ENCODE assay signal across 18 cellular contexts in the genomic region with DNA sequence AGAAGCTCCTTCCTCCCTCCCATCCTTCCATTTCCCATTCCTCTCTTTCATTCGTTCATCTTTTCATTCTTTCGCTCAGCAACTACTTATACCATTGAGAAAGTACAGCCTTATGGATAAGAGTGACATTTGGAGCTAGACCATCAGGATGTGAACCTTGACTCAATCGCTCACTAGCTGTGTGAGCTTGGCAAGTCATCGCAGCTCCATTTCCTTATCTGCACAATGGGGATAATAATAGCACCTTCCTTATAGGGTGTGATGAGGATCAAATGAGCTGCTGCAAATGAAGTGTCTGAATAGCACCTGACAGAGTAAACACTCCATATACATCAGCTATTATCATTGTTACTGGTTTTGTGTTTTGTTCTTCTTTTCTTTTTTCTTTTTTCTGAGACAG. TPM values are rescaled to one million over a fixed set of nuclear protein-coding genes. Genes with fewer than 3 reads are reported as not detected.
DNase-seq lines count a peak whose midpoint lies in the region; ATAC-seq, FAIRE-seq and TF ChIP-seq lines count a peak whose summit lies in the region.
"Had no signal": no experiment of that assay in that cellular context is flagged by ENCODE, and none has a peak within 500 bp of the region (broad histone marks: within the 10 kb centered on the region; RNA-seq: fewer than 3 reads in every experiment).

No MANE protein-coding gene starts in this region.

- CTCF ChIA-PET in CD4-positive, alpha-beta T cell (lab: Charles Lee): no interaction called here

- no peaks in the 10 kb centered on the region for H3K27me3 ChIP-seq in Peyer's patch
- no peaks in the 10 kb centered on the region for H3K27me3 ChIP-seq in heart left ventricle
- no peaks in the 10 kb centered on the region for H3K27me3 ChIP-seq in gastrocnemius medialis
- no peaks in the 10 kb centered on the region for H3K27me3 ChIP-seq in CD4-positive, alpha-beta T cell (ENCODE audit: control insufficient read depth, insufficient read depth, low read length)

- POLR2A ChIA-PET in CD4-positive, alpha-beta T cell (lab: Charles Lee): no interaction called here

- H3K27ac ChIP-seq in Peyer's patch (peak overlapping the region in 3 of 4 donors; percentile 32 to 90 (median 74)), heart left ventricle (peak overlapping the region; percentile 82 to 100 (median 94)), gastrocnemius medialis (peak overlapping the region; percentile 94 to 98 (median 97))
- no peak overlapping the region for H3K27ac ChIP-seq in CD4-positive, alpha-beta T cell (ENCODE audit: low read depth, low read length)

- in situ Hi-C loops in gastrocnemius medialis (cut with MboI; ENCODE audit: low sequenced_read_pairs in 4 of 4): no loop called here

- peak; percentile 44 to 68 (median 60) for ATAC-seq in heart left ventricle
- peak in 1 of 2 donors; percentile 25 for ATAC-seq in gastrocnemius medialis
- no peak for ATAC-seq in CD4-positive, alpha-beta T cell (ENCODE audit: poor library complexity)
- ATAC-seq: stimulated activated naive B cell treated with anti-CD40 and anti-IgM and Interleukin-4, amounts not matched to agents 10 μg/mL and 1 μg/mL and 100 μg/mL, for 72 hours; T-helper 17 cell had no signal

- H3K4me1 ChIP-seq in Peyer's patch (peaks cover 0 to 76% (median 28%) of the 10 kb centered on the region in 4 donors), heart left ventricle (peaks cover 31 to 98% (median 83%) of the 10 kb centered on the region in 12 donors), gastrocnemius medialis (peaks cover 89 to 92% of the 10 kb centered on the region in 2 donors)

- no peak overlapping the region for H3K27ac Mint-ChIP-seq in HFFc6
- H3K27ac Mint-ChIP-seq in CD4-positive, alpha-beta T cell: no peak overlapping the region
- H3K27ac Mint-ChIP-seq: activated B cell treated with CpG ODN at 0.5 μM for 24 hours; dendritic cell treated with granulocyte-macrophage colony-stimulating factor and Interleukin-4, amounts not matched to agents 40 ng/mL and 50 ng/mL, for 4 days; stimulated activated naive B cell treated with anti-CD40 and anti-IgM and Interleukin-4, amounts not matched to agents 10 μg/mL and 1 μg/mL and 100 μg/mL, for 72 hours; T-helper 17 cell had no signal

- no peak overlapping the region for H3K4me3 Mint-ChIP-seq in HFFc6
- H3K4me3 Mint-ChIP-seq in CD4-positive, alpha-beta T cell: no peak overlapping the region
- H3K4me3 Mint-ChIP-seq: activated B cell treated with CpG ODN at 0.5 μM for 24 hours; dendritic cell treated with granulocyte-macrophage colony-stimulating factor and Interleukin-4, amounts not matched to agents 40 ng/mL and 50 ng/mL, for 4 days; stimulated activated naive B cell treated with anti-CD40 and anti-IgM and Interleukin-4, amounts not matched to agents 10 μg/mL and 1 μg/mL and 100 μg/mL, for 72 hours; T-helper 17 cell had no signal

- 19 to 35% (median 28%) methylated on average over 4 of the region's 4 CpGs for WGBS in heart left ventricle, 4 donors

- intact Hi-C loops in heart left ventricle (cut with DNase I) (loop anchor here in 2 of 10 donors (5.0 kb wide), 1 partner anchor 35 kb away; no protein-coding TSS in a partner anchor), gastrocnemius medialis (cut with DNase I; ENCODE audit: low total_unique reads) (loop anchor here (5.0 kb wide), 1 partner anchor 45 kb away; no protein-coding TSS in a partner anchor)
- intact Hi-C loops in CD4-positive, alpha-beta T cell (cut with DNase I, micrococcal nuclease): no loop called here

- no peak for FAIRE-seq in urothelium cell line (lab: Jason Lieb, UNC)

- DNase-seq in NCI-H1436 (lab: John Stamatoyannopoulos, UW): peak; percentile 39
- DNase-seq in Peyer's patch: peak in 1 of 3 donors; percentile 75
- DNase-seq in heart left ventricle: peak in 3 of 5 donors; percentile 68 to 71 (median 70)
- no peak for DNase-seq in gastrocnemius medialis
- no peak for DNase-seq in HFFc6
- DNase-seq in urothelium cell line (ENCODE audit: low spot score): no peak
- DNase-seq in stimulated activated CD4-positive, alpha-beta T cell treated with anti-CD3 and anti-CD28 coated beads, Interleukin-2, amount 100 ng/mL, for 48 hours: no peak
- DNase-seq in CD4-positive, alpha-beta T cell: no peak
- DNase-seq: activated B cell treated with CpG ODN at 0.5 μM for 24 hours; activated effector memory CD4-positive, alpha-beta T cell treated with Interleukin-2 at 50 U/mL for 16 hours; hippocampal formation; KBM-7; kidney glomerular epithelial cell; SHP77; stimulated activated naive B cell treated with anti-CD40 and anti-IgM and Interleukin-4, amounts not matched to agents 10 μg/mL and 1 μg/mL and 100 μg/mL, for 72 hours; T-helper 17 cell had no signal

- H3K36me3 ChIP-seq in Peyer's patch (no peaks in the 10 kb centered on the region), heart left ventricle (no peaks in the 10 kb centered on the region), gastrocnemius medialis (no peaks in the 10 kb centered on the region)

- H3K4me3 ChIP-seq in Peyer's patch (no peak overlapping the region), heart left ventricle (no peak overlapping the region), gastrocnemius medialis (no peak overlapping the region)

- no peak for TF ChIP-seq CTCF in Peyer's patch (IDR thresholded peaks at IDR 0.05)
- TF ChIP-seq CTCF in heart left ventricle (IDR thresholded peaks at IDR 0.05): no peak
- TF ChIP-seq CTCF in gastrocnemius medialis (IDR thresholded peaks at IDR 0.05 in 4 of 5, conservative IDR thresholded peaks at IDR 0.05 in 1 of 5): no peak
- no peak for TF ChIP-seq CTCF in HFFc6 (IDR thresholded peaks at IDR 0.05)
- TF ChIP-seq CTCF in CD4-positive, alpha-beta T cell (IDR thresholded peaks at IDR 0.05): no peak

- no peaks in the 10 kb centered on the region for H3K9me3 Mint-ChIP-seq in HFFc6
- H3K9me3 Mint-ChIP-seq in CD4-positive, alpha-beta T cell: no peaks in the 10 kb centered on the region
- H3K9me3 Mint-ChIP-seq: activated B cell treated with CpG ODN at 0.5 μM for 24 hours; dendritic cell treated with granulocyte-macrophage colony-stimulating factor and Interleukin-4, amounts not matched to agents 40 ng/mL and 50 ng/mL, for 4 days; stimulated activated naive B cell treated with anti-CD40 and anti-IgM and Interleukin-4, amounts not matched to agents 10 μg/mL and 1 μg/mL and 100 μg/mL, for 72 hours had no signal

- H3K27me3 Mint-ChIP-seq in HFFc6 (ENCODE audit: insufficient read depth): peaks cover 17% of the 10 kb centered on the region
- H3K27me3 Mint-ChIP-seq in CD4-positive, alpha-beta T cell: no peaks in the 10 kb centered on the region

- TF ChIP-seq POLR2A in Peyer's patch (IDR thresholded peaks at IDR 0.05) (peak in 1 of 2 donors; percentile 24), heart left ventricle (IDR thresholded peaks at IDR 0.05) (peak in 1 of 2 donors; percentile 46), gastrocnemius medialis (IDR thresholded peaks at IDR 0.05) (no peak)

- H3K9me3 ChIP-seq in Peyer's patch (no peaks in the 10 kb centered on the region), heart left ventricle (no peaks in the 10 kb centered on the region), gastrocnemius medialis (no peaks in the 10 kb centered on the region)
- no peaks in the 10 kb centered on the region for H3K9me3 ChIP-seq in CD4-positive, alpha-beta T cell (ENCODE audit: control insufficient read depth, low read length)

- no peaks in the 10 kb centered on the region for H3K36me3 Mint-ChIP-seq in HFFc6 (ENCODE audit: low read depth)
- H3K36me3 Mint-ChIP-seq in CD4-positive, alpha-beta T cell (ENCODE audit: low read depth): no peaks in the 10 kb centered on the region
- H3K36me3 Mint-ChIP-seq: stimulated activated naive B cell treated with anti-CD40 and anti-IgM and Interleukin-4, amounts not matched to agents 10 μg/mL and 1 μg/mL and 100 μg/mL, for 72 hours had no signal

- peaks cover 17% of the 10 kb centered on the region for H3K4me1 Mint-ChIP-seq in HFFc6 (ENCODE audit: low read depth)
- H3K4me1 Mint-ChIP-seq in CD4-positive, alpha-beta T cell (ENCODE audit: low read depth): no peaks in the 10 kb centered on the region
- H3K4me1 Mint-ChIP-seq: activated B cell treated with CpG ODN at 0.5 μM for 24 hours had no signal

RNA-seq across cellular contexts. Expression of a gene that starts 28.1 kb away (rescaled TPM):
- 10 to 100 TPM; 28.1 to 93.3 (median 75.8) TPM for total RNA-seq in Peyer's patch
- 100 to 1,000 TPM; 444 to 782 (median 590) TPM for total RNA-seq in heart left ventricle
- polyA plus RNA-seq in heart left ventricle: 100 to 1,000 TPM; 304 to 791 TPM
- 100 to 1,000 TPM; 419 to 569 (median 539) TPM for total RNA-seq in gastrocnemius medialis
- 10 to 100 TPM; 35.6 to 50.7 (median 47.8) TPM for total RNA-seq in HFFc6 (2021; fragmentation: NEBNext Ultra II Directional; extraction: Animal tissue kit (Norgen Biotek cat#: 25700))
- under 1 TPM; 0.06 to 0.14 TPM for total RNA-seq in CD4-positive, alpha-beta T cell

RNA-seq across cellular contexts. Expression of a gene that starts 48.6 kb away (rescaled TPM):
- total RNA-seq in Peyer's patch (under 1 TPM in 1 of 4 donors, not detected in 3; 0.54 TPM), heart left ventricle (10 to 100 TPM in 1 of 9 donors, 1 to 10 TPM in 8; 1.8 to 10.2 (median 5.1) TPM), gastrocnemius medialis (10 to 100 TPM in 3 of 4 donors, 1 to 10 TPM in 1; 4.8 to 12.6 (median 11.3) TPM)
- 1 to 10 TPM; 1.2 to 4.6 TPM for polyA plus RNA-seq in heart left ventricle
- total RNA-seq in HFFc6 (2021; fragmentation: NEBNext Ultra II Directional; extraction: Animal tissue kit (Norgen Biotek cat#: 25700)): under 1 TPM in 2 of 6 experiments, not detected in 4; 0.05 to 0.14 TPM
- not detected for total RNA-seq in CD4-positive, alpha-beta T cell
- total RNA-seq: mononuclear cell, T-helper 17 cell had no signal

Comparison
In these comparisons a context has a peak if more than half of its experiments do, and no peak if none do; other contexts are left out.
1. DNase-seq: peak in NCI-H1436 (single experiment) and heart left ventricle (3 of 5); none in gastrocnemius medialis (0 of 2), HFFc6 (single experiment), urothelium cell line (single experiment), stimulated activated CD4-positive, alpha-beta T cell treated with anti-CD3 and anti-CD28 coated beads, Interleukin-2, amount 100 ng/mL, for 48 hours (0 of 2) and CD4-positive, alpha-beta T cell (0 of 10).
2. RNA of a gene that starts 28.1 kb away (total RNA-seq): 444 to 782 TPM in heart left ventricle, 419 to 569 TPM in gastrocnemius medialis, 28.1 to 93.3 TPM in Peyer's patch and 35.6 to 50.7 TPM in HFFc6; 0.06 to 0.14 TPM in CD4-positive, alpha-beta T cell; every median in the first group is over 10 times any median in the second.